In genomic region chr1:233368106-233368783, GRCh38 we compare ENCODE assay signal across 15 cellular contexts. TPM values are rescaled to one million over a fixed set of nuclear protein-coding genes. Genes with fewer than 3 reads are reported as not detected.
DNase-seq lines count a peak whose midpoint lies in the region; ATAC-seq and TF ChIP-seq lines count a peak whose summit lies in the region.
"Had no signal": no experiment of that assay in that cellular context is flagged by ENCODE, and none has a peak within 500 bp of the region (broad histone marks: within the 10 kb centered on the region; RNA-seq: fewer than 3 reads in every experiment).

No MANE protein-coding gene starts in this region.

- H3K79me1 ChIP-seq in IMR-90 (ENCODE audit: low read depth in 1 of 2, low read length in 2 of 2): no peaks in the 10 kb centered on the region

- intact Hi-C loops in IMR-90 (cut with micrococcal nuclease): no loop called here

- H3K27me3 Mint-ChIP-seq in progenitor cell of endocrine pancreas (no peaks in the 10 kb centered on the region), HFFc6 (ENCODE audit: insufficient read depth) (no peaks in the 10 kb centered on the region)

- no peak overlapping the region for H3K14ac ChIP-seq in IMR-90 (replicated peaks; ENCODE audit: low read depth, low read length)

- no peak overlapping the region for H2AFZ ChIP-seq in IMR-90 (replicated peaks; ENCODE audit: low read length, poor library complexity)

- no peak overlapping the region for H2AK5ac ChIP-seq in IMR-90 (ENCODE audit: low read depth, low read length)

- no peak overlapping the region for H3K9ac ChIP-seq in IMR-90 (ENCODE audit: low read depth, low read length)
- H3K9ac ChIP-seq: BLaER1 treated with 17β-estradiol and CSF1 and Interleukin-3, amounts not matched to agents 10 nM and 100 nM had no signal

- H3K27me3 ChIP-seq in BJ (ENCODE audit: control insufficient read depth, insufficient read depth, low read length): no peaks in the 10 kb centered on the region
- no peaks in the 10 kb centered on the region for H3K27me3 ChIP-seq in IMR-90 (ENCODE audit: control insufficient read depth, insufficient read depth, low read length)
- peaks cover 9% of the 10 kb centered on the region for H3K27me3 ChIP-seq in gastroesophageal sphincter
- H3K27me3 ChIP-seq: BLaER1 treated with 17β-estradiol and CSF1 and Interleukin-3, amounts not matched to agents 10 nM and 100 nM; uterus had no signal

- H3K4me2 ChIP-seq in IMR-90 (ENCODE audit: low read depth, low read length): peak overlapping the region; percentile 74; the same call in 1 of the 2 replicates
- H3K4me2 ChIP-seq: BLaER1 treated with 17β-estradiol and CSF1 and Interleukin-3, amounts not matched to agents 10 nM and 100 nM had no signal

- POLR2A ChIA-PET in BJ (lab: Charles Lee): no interaction called here
- POLR2A ChIA-PET in IMR-90 (lab: Charles Lee; ENCODE audit: unreplicated experiment): no interaction called here

- no peak overlapping the region for H2AK9ac ChIP-seq in IMR-90 (replicated peaks; ENCODE audit: low read depth, low read length, poor library complexity)

- H4K91ac ChIP-seq in IMR-90 (ENCODE audit: insufficient read depth, low read depth, low read length): no peak overlapping the region

- H3K36me3 ChIP-seq in BJ (ENCODE audit: control insufficient read depth, insufficient read depth, low read length) (no peaks in the 10 kb centered on the region), IMR-90 (ENCODE audit: control insufficient read depth, insufficient read depth, low read length) (no peaks in the 10 kb centered on the region), gastroesophageal sphincter (no peaks in the 10 kb centered on the region)
- H3K36me3 ChIP-seq: SJSA1, uterus had no signal

- H3K9me3 ChIP-seq in IMR-90 (ENCODE audit: control insufficient read depth, insufficient read depth, low read length) (no peaks in the 10 kb centered on the region), gastroesophageal sphincter (no peaks in the 10 kb centered on the region)
- H3K9me3 ChIP-seq: BLaER1 treated with 17β-estradiol and CSF1 and Interleukin-3, amounts not matched to agents 10 nM and 100 nM; SJSA1; uterus had no signal

- H3K27ac Mint-ChIP-seq in progenitor cell of endocrine pancreas (peak overlapping the region; percentile 57), HFFc6 (no peak overlapping the region)
- H3K27ac Mint-ChIP-seq: activated naive CD4-positive, alpha-beta T cell treated with anti-CD3 and anti-CD28 coated beads for 36 hours had no signal

- no peak overlapping the region for H3K56ac ChIP-seq in IMR-90 (ENCODE audit: extremely low read depth, insufficient read depth, low read length)

- no peak for TF ChIP-seq EP300 in gastroesophageal sphincter (IDR thresholded peaks at IDR 0.05)

- H3K9me1 ChIP-seq in IMR-90 (ENCODE audit: insufficient read depth, low read length): no peaks in the 10 kb centered on the region

- ATAC-seq in IMR-90 (ENCODE audit: low read depth) (peak; percentile 71), GM21825 (IDR thresholded peaks at IDR 0.05; ENCODE audit: unreplicated experiment) (no peak), gastroesophageal sphincter (no peak)

- H4K5ac ChIP-seq in IMR-90 (ENCODE audit: low read depth, low read length): no peak overlapping the region

- H3K4me3 ChIP-seq in BJ (ENCODE audit: low read depth, low read length) (no peak overlapping the region), IMR-90 (ENCODE audit: insufficient read depth, low read depth, low read length) (no peak overlapping the region), gastroesophageal sphincter (no peak overlapping the region)
- H3K4me3 ChIP-seq: BLaER1 treated with 17β-estradiol and CSF1 and Interleukin-3, amounts not matched to agents 10 nM and 100 nM; SJSA1; uterus had no signal

- no peak overlapping the region for H2BK15ac ChIP-seq in IMR-90 (ENCODE audit: low read depth, low read length)

- no peak for TF ChIP-seq RAD21 in IMR-90 (IDR thresholded peaks at IDR 0.05; ENCODE audit: low read length)

- no peak overlapping the region for H3K23ac ChIP-seq in IMR-90 (ENCODE audit: low read depth, low read length)

- H3K18ac ChIP-seq in IMR-90 (ENCODE audit: low read depth, low read length): no peak overlapping the region

- in situ Hi-C loops in IMR-90 (cut with MboI; ENCODE audit: low sequenced_read_pairs): no loop called here

- no peak overlapping the region for H3K4ac ChIP-seq in IMR-90 (ENCODE audit: low read depth, low read length)

- BruUV-seq in IMR-90 (replicated peaks; lab: Mats Ljungman, UMichigan): no TSS peak

- DNase-seq in BJ (ENCODE audit: low read depth): peak; percentile 2
- DNase-seq in IMR-90: peak; percentile 16
- peak; percentile 57 for DNase-seq in fibroblast of gingiva (ENCODE audit: low read depth)
- no peak for DNase-seq in progenitor cell of endocrine pancreas (ENCODE audit: low spot score, unreplicated experiment)
- DNase-seq in HFFc6: no peak
- DNase-seq in NCI-H1930 (lab: John Stamatoyannopoulos, UW): no peak
- DNase-seq: activated naive CD4-positive, alpha-beta T cell treated with anti-CD3 and anti-CD28 coated beads for 36 hours; midbrain; stimulated activated CD8-positive, alpha-beta memory T cell treated with anti-CD3 and anti-CD28 coated beads, Interleukin-4, amount 100 ng/mL, for 48 hours; uterus had no signal

- H2BK20ac ChIP-seq in IMR-90 (ENCODE audit: low read depth, low read length): no peak overlapping the region

- H3K4me3 Mint-ChIP-seq in progenitor cell of endocrine pancreas (ENCODE audit: low read depth) (no peak overlapping the region), HFFc6 (no peak overlapping the region)
- H3K4me3 Mint-ChIP-seq: activated naive CD4-positive, alpha-beta T cell treated with anti-CD3 and anti-CD28 coated beads for 36 hours had no signal

- no peaks in the 10 kb centered on the region for H3K4me1 ChIP-seq in IMR-90 (ENCODE audit: control insufficient read depth, insufficient read depth, low read length)
- no peaks in the 10 kb centered on the region for H3K4me1 ChIP-seq in gastroesophageal sphincter
- H3K4me1 ChIP-seq: BLaER1 treated with 17β-estradiol and CSF1 and Interleukin-3, amounts not matched to agents 10 nM and 100 nM; SJSA1; uterus had no signal

- no peak overlapping the region for H2BK120ac ChIP-seq in IMR-90 (ENCODE audit: low read depth, low read length)

- H4K8ac ChIP-seq in IMR-90 (ENCODE audit: low read depth in 2 of 2, low read length in 2 of 2): no peak overlapping the region

- CTCF ChIA-PET in BJ (lab: Yijun Ruan, JAX) (interaction anchor here (1.1 kb wide), 1 partner anchor 16 kb away, joined by 4 read pairs; no protein-coding TSS in a partner anchor), IMR-90 (lab: Yijun Ruan, JAX) (no interaction called here)

- no peak overlapping the region for H2BK5ac ChIP-seq in IMR-90 (ENCODE audit: low read depth, low read length, poor library complexity, severe bottlenecking)

- H3K9me3 Mint-ChIP-seq in progenitor cell of endocrine pancreas (ENCODE audit: low read depth) (no peaks in the 10 kb centered on the region), HFFc6 (no peaks in the 10 kb centered on the region)
- H3K9me3 Mint-ChIP-seq: activated naive CD4-positive, alpha-beta T cell treated with anti-CD3 and anti-CD28 coated beads for 36 hours had no signal

- TF ChIP-seq POLR2A in IMR-90 (IDR thresholded peaks at IDR 0.05; ENCODE audit: low read depth, low read length) (no peak), gastroesophageal sphincter (IDR thresholded peaks at IDR 0.05) (no peak)

- peaks cover 8% of the 10 kb centered on the region for H3K4me1 Mint-ChIP-seq in progenitor cell of endocrine pancreas (ENCODE audit: low read depth)
- H3K4me1 Mint-ChIP-seq in HFFc6 (ENCODE audit: low read depth): no peaks in the 10 kb centered on the region

- H3K27ac ChIP-seq in IMR-90 (ENCODE audit: insufficient read depth, low read length): no peak overlapping the region
- no peak overlapping the region for H3K27ac ChIP-seq in gastroesophageal sphincter
- H3K27ac ChIP-seq: BLaER1 treated with 17β-estradiol and CSF1 and Interleukin-3, amounts not matched to agents 10 nM and 100 nM; SJSA1; uterus had no signal

- H4K20me1 ChIP-seq in IMR-90 (ENCODE audit: insufficient read depth, low read length): no peaks in the 10 kb centered on the region
- H4K20me1 ChIP-seq: BLaER1 treated with 17β-estradiol and CSF1 and Interleukin-3, amounts not matched to agents 10 nM and 100 nM had no signal

- dilution Hi-C loops in IMR-90 (cut with HindIII; ENCODE audit: low sequenced_read_pairs, unreplicated experiment): no loop called here

- H3K36me3 Mint-ChIP-seq in progenitor cell of endocrine pancreas (ENCODE audit: insufficient read depth) (peaks cover 5% of the 10 kb centered on the region), HFFc6 (ENCODE audit: low read depth) (no peaks in the 10 kb centered on the region)

- WGBS in IMR-90 (ENCODE audit: extremely low coverage in 2 of 2, insufficient read length in 1 of 2), 2 experiments: no CpG with 5 or more reads among the region's 3 CpGs
- WGBS in gastroesophageal sphincter (ENCODE audit: low coverage in 1 of 2), 2 donors: 64 to 75% methylated on average over 3 of the region's 3 CpGs

- TF ChIP-seq CTCF in BJ (IDR thresholded peaks at IDR 0.05; ENCODE audit: insufficient read depth, low read depth, low read length) (no peak), IMR-90 (conservative IDR thresholded peaks at IDR 0.05; ENCODE audit: low read depth, low read length) (no peak), progenitor cell of endocrine pancreas (IDR thresholded peaks at IDR 0.05; ENCODE audit: unreplicated experiment) (no peak), HFFc6 (IDR thresholded peaks at IDR 0.05) (no peak), gastroesophageal sphincter (IDR thresholded peaks at IDR 0.05) (no peak)

TF ChIP-seq in IMR-90, 13 proteins besides CTCF, POLR2A, EP300 and RAD21 (continues in another document):
- TF ChIP-seq BHLHE40 (IDR thresholded peaks at IDR 0.05; ENCODE audit: low read depth, low read length) (no peak), MAFK (IDR thresholded peaks at IDR 0.05; ENCODE audit: low read depth, low read length) (peak; percentile 42; the same call in 1 of the 2 replicates), NFE2L2 (IDR thresholded peaks at IDR 0.05; ENCODE audit: low read depth, low read length) (peak; percentile 81), CHD1 (IDR thresholded peaks at IDR 0.05; ENCODE audit: low read depth, low read length) (no peak), RFX5 (IDR thresholded peaks at IDR 0.05; ENCODE audit: low read depth, low read length) (no peak), RCOR1 (IDR thresholded peaks at IDR 0.05; ENCODE audit: insufficient replicate concordance, low read length) (no peak), MAZ (IDR thresholded peaks at IDR 0.05; ENCODE audit: borderline replicate concordance, low read depth, low read length) (no peak)

RNA-seq across cellular contexts. Expression of gene MAP3K21, which starts 40.7 kb away (rescaled TPM):
- polyA plus RNA-seq in BJ (2011; rRNA removed): 0.10 and 0.13 TPM in 2 replicates
- polyA minus RNA-seq in BJ (2011; rRNA and poly(A)+ RNA removed): 0.10 and 0.19 TPM in 2 replicates
- total RNA-seq in IMR-90 (2012; rRNA removed): 0.18 and 0.28 TPM in 2 replicates
- 0.15 and 0.20 TPM in 2 replicates for polyA plus RNA-seq in IMR-90 (2012; rRNA removed)
- polyA plus RNA-seq in IMR-90 (2012; cell fraction: cytosol; rRNA removed): 0.05 and 0.10 TPM in 2 replicates
- polyA plus RNA-seq in IMR-90 (2012; cell fraction: nucleus; rRNA removed; ENCODE audit: low replicate concordance): 0.27 and 0.45 TPM in 2 replicates
- total RNA-seq in progenitor cell of endocrine pancreas: 13.1 and 13.9 TPM in 2 replicates
- under 1 TPM in 3 of 6 experiments, not detected in 3; 0.06 to 0.09 (median 0.09) TPM for total RNA-seq in HFFc6 (2021; fragmentation: NEBNext Ultra II Directional; extraction: Animal tissue kit (Norgen Biotek cat#: 25700))
- 1 to 10 TPM in 1 of 4 donors, under 1 TPM in 3; 0.27 to 1.2 (median 0.61) TPM for total RNA-seq in gastroesophageal sphincter
- total RNA-seq: LHCN-M2 had no signal

Comparison
In these comparisons a context has a peak if more than half of its experiments do, and no peak if none do; other contexts are left out.
1. DNase-seq: peak in BJ (single experiment), IMR-90 (single experiment) and fibroblast of gingiva (single experiment); none in progenitor cell of endocrine pancreas (single experiment), HFFc6 (single experiment) and NCI-H1930 (0 of 2).